Comparison of ENCODE assay signal across 8 cellular contexts in the genomic region with DNA sequence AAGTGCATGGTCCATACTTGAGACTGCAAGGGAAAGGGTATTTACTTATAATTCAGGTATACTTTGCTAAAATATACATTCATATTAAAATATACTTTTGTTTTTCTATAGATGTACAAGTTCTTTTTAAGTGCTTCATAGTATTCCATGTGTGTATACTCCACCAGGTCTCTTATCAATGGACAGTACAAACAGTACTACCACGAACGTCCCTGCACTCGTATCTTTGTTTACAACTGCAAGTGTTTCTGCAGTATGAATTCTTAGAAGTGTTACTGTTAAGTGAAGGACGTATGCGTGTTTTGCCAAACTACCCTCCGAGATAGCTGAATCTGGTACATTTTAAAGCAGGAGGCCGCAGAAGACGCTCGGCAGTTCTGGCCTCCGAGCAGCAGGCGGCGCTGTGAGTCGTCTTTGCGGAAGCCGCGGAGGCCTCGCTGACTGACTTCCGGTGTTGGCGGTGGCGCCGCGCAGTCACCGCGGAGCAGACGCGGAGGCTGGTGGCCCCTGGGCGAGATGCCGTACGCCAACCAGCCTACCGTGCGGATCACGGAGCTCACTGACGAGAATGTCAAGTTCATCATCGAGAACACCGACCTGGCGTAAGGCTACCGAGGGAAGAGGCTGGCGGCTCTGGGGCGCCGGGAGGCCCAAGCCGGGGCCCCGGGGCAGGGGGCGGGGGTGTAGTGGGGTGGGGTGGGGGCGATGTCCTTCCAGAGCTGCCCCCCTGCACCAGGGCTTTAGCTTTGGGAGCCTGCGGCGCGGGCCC. TPM values are rescaled to one million over a fixed set of nuclear protein-coding genes. Genes with fewer than 3 reads are reported as not detected.
DNase-seq lines count a peak whose midpoint lies in the region; ATAC-seq, FAIRE-seq and TF ChIP-seq lines count a peak whose summit lies in the region.

Gene POLR2C (plus strand): TSS at position 471 of the 769 bp plus-strand sequence. CDS start 46 bp downstream, at position 517.

- no peaks in the 10 kb centered on the region for H3K9me2 ChIP-seq in Loucy (replicated peaks; ENCODE audit: low read depth, low read length)

- H3F3A ChIP-seq in Loucy (ENCODE audit: low read depth), result no peaks in the 10 kb centered on the region

- no peak within 1 kb of the TSS for H2AFZ ChIP-seq in Loucy (ENCODE audit: low read length)

- DNase-seq in GDM1 (lab: John Stamatoyannopoulos, UW) (peak; percentile 72), H54 (ENCODE audit: insufficient read length, low spot score) (peak; percentile 84), SK-MEL-5 (ENCODE audit: low read depth, low spot score) (peak; percentile 78), germinal center (ENCODE audit: low spot score) (peak; percentile 89), omental fat pad (ENCODE audit: low spot score) (peak; percentile 71)
- peak; percentile 95 for DNase-seq in activated naive CD4-positive, alpha-beta T cell treated with anti-CD3 and anti-CD28 coated beads for 36 hours

- no peaks in the 10 kb centered on the region for H3K9me3 ChIP-seq in Loucy (ENCODE audit: insufficient read depth, low read depth, low read length)

- H3K79me2 ChIP-seq in Loucy (ENCODE audit: insufficient read depth, low read length), result peaks cover 39% of the 10 kb centered on the region

- H3K27me3 ChIP-seq in Loucy (ENCODE audit: insufficient read depth, low read length, poor library complexity, severe bottlenecking), result no peaks in the 10 kb centered on the region

- CTCF ChIA-PET in activated naive CD4-positive, alpha-beta T cell treated with anti-CD3 and anti-CD28 coated beads for 36 hours (lab: Charles Lee), result interaction anchor here (0.7 to 7.8 kb wide), 17 partner anchors 11 to 400 kb away, joined by 3 to 63 read pairs (median 4); partner anchors contain the start of genes ADGRG5, CCDC102A, CIAPIN1 and COQ9

- H3K4me3 ChIP-seq in Loucy (ENCODE audit: low read length, poor library complexity, severe bottlenecking), result peak within 1 kb of the TSS; percentile 94

- intact Hi-C loops in activated naive CD4-positive, alpha-beta T cell treated with anti-CD3 and anti-CD28 coated beads for 36 hours (cut with micrococcal nuclease), result loop anchor here (1.0 to 10.0 kb wide), 7 partner anchors 15 to 542 kb away; partner anchors contain the start of genes CIAPIN1, COQ9, DOK4 and KATNB1

- ATAC-seq in omental fat pad (ENCODE audit: low FRiP score), result peak; percentile 90

- TF ChIP-seq CTCF in Loucy (conservative IDR thresholded peaks at IDR 0.05; ENCODE audit: low read length) (peak; percentile 85), omental fat pad (IDR thresholded peaks at IDR 0.05) (peak in 2 of 3 donors; percentile 28 to 75)

- peaks cover 32% of the 10 kb centered on the region for H4K20me1 ChIP-seq in Loucy (ENCODE audit: insufficient read depth, low read length, poor library complexity, severe bottlenecking)

- peak within 1 kb of the TSS; percentile 86 for H3K4me2 ChIP-seq in Loucy (ENCODE audit: low read depth, low read length, poor library complexity, severe bottlenecking)

- H3K36me3 Mint-ChIP-seq in activated naive CD4-positive, alpha-beta T cell treated with anti-CD3 and anti-CD28 coated beads for 36 hours (ENCODE audit: low read depth), result peaks cover 12% of the 10 kb centered on the region

- peak; percentile 100 for TF ChIP-seq POLR2A in H54 (IDR thresholded peaks at IDR 0.05; ENCODE audit: low read depth, low read length)

- in situ Hi-C loops in SK-MEL-5 (cut with HindIII; ENCODE audit: low pct_unique_long_range_greater_than_20kb, low sequenced_read_pairs), result no loop called here

- no peaks in the 10 kb centered on the region for H3K27me3 Mint-ChIP-seq in activated naive CD4-positive, alpha-beta T cell treated with anti-CD3 and anti-CD28 coated beads for 36 hours (ENCODE audit: low read depth)

- H3K4me1 ChIP-seq in Loucy (ENCODE audit: insufficient read depth, low read length, poor library complexity, severe bottlenecking), result peaks cover 15% of the 10 kb centered on the region

- peaks cover 30% of the 10 kb centered on the region for H3K4me1 Mint-ChIP-seq in activated naive CD4-positive, alpha-beta T cell treated with anti-CD3 and anti-CD28 coated beads for 36 hours (ENCODE audit: low read depth)

- H3K36me3 ChIP-seq in Loucy (ENCODE audit: insufficient read depth, low read length), result peaks cover 26% of the 10 kb centered on the region; the same call in 1 of the 2 replicates

- no peaks in the 10 kb centered on the region for H3K9me3 Mint-ChIP-seq in activated naive CD4-positive, alpha-beta T cell treated with anti-CD3 and anti-CD28 coated beads for 36 hours

- H3K9ac ChIP-seq in Loucy (ENCODE audit: low read depth, low read length, poor library complexity, severe bottlenecking), result peak within 1 kb of the TSS; percentile 84

- peak within 1 kb of the TSS; percentile 7 for H3K27ac ChIP-seq in temporal lobe (ENCODE audit: low read depth, low read length)

- peak within 1 kb of the TSS; percentile 99 for H3K27ac Mint-ChIP-seq in activated naive CD4-positive, alpha-beta T cell treated with anti-CD3 and anti-CD28 coated beads for 36 hours

- peak within 1 kb of the TSS; percentile 100 for H3K4me3 Mint-ChIP-seq in activated naive CD4-positive, alpha-beta T cell treated with anti-CD3 and anti-CD28 coated beads for 36 hours

- FAIRE-seq in H54 (lab: Jason Lieb, UNC), result peak; percentile 71

RNA-seq across cellular contexts. Expression of gene POLR2C, which starts in this region (rescaled TPM):
- 79.8 and 107 TPM in 2 replicates for total RNA-seq in SK-MEL-5 (2014; rRNA removed; shearing (Covaris generic))
- polyA plus RNA-seq in SK-MEL-5 (2015; cell fraction: cytosol; rRNA removed), result 63.0 and 83.6 TPM in 2 replicates
- 66.2 and 80.1 TPM in 2 replicates for polyA plus RNA-seq in SK-MEL-5 (2015; cell fraction: nucleus; rRNA removed)
- 10 to 100 TPM; 49.4 to 53.0 TPM for total RNA-seq in activated naive CD4-positive, alpha-beta T cell treated with anti-CD3 and anti-CD28 coated beads for 36 hours
- total RNA-seq in omental fat pad, result 10 to 100 TPM; 82.4 to 89.4 (median 85.4) TPM
- total RNA-seq in temporal lobe, result 49.9 TPM

Comparison
In these comparisons a context has a peak if more than half of its experiments do, and no peak if none do; other contexts are left out.
1. Peak in every context shown above with its lines: DNase-seq, ATAC-seq, H3K4me3 ChIP-seq and H3K27ac ChIP-seq.